ENCODE assay signal across 12 cellular contexts in genomic region chr16:17328971-17329370, GRCh38.
DNase-seq lines count a peak whose midpoint lies in the region; ATAC-seq, FAIRE-seq and TF ChIP-seq lines count a peak whose summit lies in the region.
"Had no signal": no experiment of that assay in that cellular context is flagged by ENCODE, and none has a peak within 500 bp of the region (broad histone marks: within the 10 kb centered on the region; RNA-seq: fewer than 3 reads in every experiment).

No MANE protein-coding gene starts in this region.

- DNase-seq in NCI-H2171 (lab: John Stamatoyannopoulos, UW) = peak; percentile 66
- DNase-seq in esophagus squamous epithelium (lab: John Stamatoyannopoulos, UW) = no peak
- DNase-seq in tibial artery = peak; percentile 69 to 82
- no peak for DNase-seq in NK-92 treated with Interleukin-12 subunit alpha and Interleukin-12 subunit beta, amount 100 ng/mL, for 24 hours (lab: John Stamatoyannopoulos, UW)
- DNase-seq in kidney = no peak
- DNase-seq: activated CD8-positive, alpha-beta T cell treated with anti-CD3 and anti-CD28 coated beads for 36 hours; activated effector memory CD4-positive, alpha-beta T cell treated with Interleukin-2 at 50 U/mL for 16 hours; NCI-H146 had no signal

- TF ChIP-seq CTCF in esophagus squamous epithelium (IDR thresholded peaks at IDR 0.05) (no peak), tibial artery (IDR thresholded peaks at IDR 0.05) (no peak), kidney (IDR thresholded peaks at IDR 0.05; ENCODE audit: borderline replicate concordance, extremely low read depth, insufficient read depth) (no peak)

- intact Hi-C loops in esophagus squamous epithelium (cut with DNase I) = no loop called here
- intact Hi-C loops in tibial artery (cut with DNase I; ENCODE audit: low total_unique reads) = no loop called here
- intact Hi-C loops in kidney (cut with DNase I) = no loop called here

- H3K9ac ChIP-seq in muscle layer of colon (ENCODE audit: low read length) (peak overlapping the region; percentile 50), kidney (ENCODE audit: low read length in 2 of 2) (no peak overlapping the region)

- H3K4me1 ChIP-seq in esophagus squamous epithelium (peaks cover 0 to 77% (median 7%) of the 10 kb centered on the region in 3 donors), muscle layer of colon (ENCODE audit: insufficient read depth, low read length) (peaks cover 45% of the 10 kb centered on the region), tibial artery (peaks cover 0 to 30% (median 13%) of the 10 kb centered on the region in 4 donors), kidney (ENCODE audit: control insufficient read depth in 1 of 2, insufficient read depth in 1 of 2, low read depth in 1 of 2, low read length in 2 of 2) (no peaks in the 10 kb centered on the region)
- H3K4me1 ChIP-seq: breast epithelium had no signal

- H3K27ac ChIP-seq in esophagus squamous epithelium (peak overlapping the region in 3 of 4 donors; percentile 55 to 74 (median 73)), muscle layer of colon (ENCODE audit: low read depth, low read length) (peak overlapping the region; percentile 79), tibial artery (peak overlapping the region; percentile 55 to 67), kidney (ENCODE audit: low read depth in 2 of 2, low read length in 2 of 2) (no peak overlapping the region)

- H3K9me3 ChIP-seq in esophagus squamous epithelium = no peaks in the 10 kb centered on the region
- no peaks in the 10 kb centered on the region for H3K9me3 ChIP-seq in muscle layer of colon (ENCODE audit: low read length)
- H3K9me3 ChIP-seq in tibial artery = no peaks in the 10 kb centered on the region
- H3K9me3 ChIP-seq in kidney (ENCODE audit: control insufficient read depth in 1 of 2, low read length in 2 of 2) = no peaks in the 10 kb centered on the region
- H3K9me3 ChIP-seq: breast epithelium had no signal

- no peak overlapping the region for H3K4me3 ChIP-seq in esophagus squamous epithelium
- no peak overlapping the region for H3K4me3 ChIP-seq in muscle layer of colon (ENCODE audit: low read depth in 1 of 2, low read length in 2 of 2)
- no peak overlapping the region for H3K4me3 ChIP-seq in tibial artery
- no peak overlapping the region for H3K4me3 ChIP-seq in kidney (ENCODE audit: low read length in 2 of 2)
- H3K4me3 ChIP-seq: breast epithelium had no signal

- no peaks in the 10 kb centered on the region for H3K36me3 ChIP-seq in esophagus squamous epithelium
- H3K36me3 ChIP-seq in muscle layer of colon (ENCODE audit: insufficient read depth, low read length) = no peaks in the 10 kb centered on the region
- H3K36me3 ChIP-seq in tibial artery = no peaks in the 10 kb centered on the region
- no peaks in the 10 kb centered on the region for H3K36me3 ChIP-seq in kidney (ENCODE audit: control insufficient read depth in 1 of 2, insufficient read depth in 2 of 2, low read length in 2 of 2)
- H3K36me3 ChIP-seq: breast epithelium had no signal

- no peak for FAIRE-seq in kidney (lab: Jason Lieb, UNC)
- FAIRE-seq: endometrium had no signal

- ATAC-seq in HG03045 (IDR thresholded peaks at IDR 0.05; ENCODE audit: unreplicated experiment) = no peak
- ATAC-seq: activated CD8-positive, alpha-beta T cell treated with anti-CD3 and anti-CD28 coated beads for 36 hours had no signal

- TF ChIP-seq POLR2A in esophagus squamous epithelium (IDR thresholded peaks at IDR 0.05) = no peak

- H3K27me3 ChIP-seq in esophagus squamous epithelium = no peaks in the 10 kb centered on the region
- no peaks in the 10 kb centered on the region for H3K27me3 ChIP-seq in muscle layer of colon (ENCODE audit: control insufficient read depth in 1 of 2, insufficient read depth in 2 of 2, low read length in 2 of 2)
- H3K27me3 ChIP-seq in tibial artery = no peaks in the 10 kb centered on the region
- H3K27me3 ChIP-seq: breast epithelium had no signal

- WGBS in esophagus squamous epithelium, 2 donors = 64 to 79% methylated on average over 9 of the region's 9 CpGs

Comparison
In these comparisons a context has a peak if more than half of its experiments do, and no peak if none do; other contexts are left out.
1. DNase-seq: peak in NCI-H2171 (single experiment) and tibial artery (2 of 2); none in esophagus squamous epithelium (single experiment), NK-92 treated with Interleukin-12 subunit alpha and Interleukin-12 subunit beta, amount 100 ng/mL, for 24 hours (single experiment) and kidney (single experiment).
2. H3K27ac ChIP-seq: peak in esophagus squamous epithelium (3 of 4), muscle layer of colon (single experiment) and tibial artery (2 of 2); none in kidney (0 of 2).